In genomic region chr11:60772666-60773065, GRCh38 we compare ENCODE assay signal across 26 cellular contexts. TPM values are rescaled to one million over a fixed set of nuclear protein-coding genes. Genes with fewer than 3 reads are reported as not detected.
"Had no signal": no experiment of that assay in that cellular context is flagged by ENCODE, and none has a peak within 500 bp of the region (broad histone marks: within the 10 kb centered on the region; RNA-seq: fewer than 3 reads in every experiment).

No MANE protein-coding gene starts in this region.

- H3K4me1 ChIP-seq: parathyroid adenoma, psoas muscle, right lobe of liver, uterus had no signal

- DNase-seq: cortex of kidney; dorsolateral prefrontal cortex; effector CD8-positive, alpha-beta T cell; heart left ventricle; hippocampal formation; kidney glomerular epithelial cell; natural killer cell; occipital lobe; psoas muscle; retina; stimulated activated CD4-positive, alpha-beta T cell treated with anti-CD3 and anti-CD28 coated beads, Interleukin-12 subunit alpha, Interleukin-12 subunit beta, amount 100 ng/mL, for 4 hours; stimulated activated naive CD4-positive, alpha-beta T cell treated with Interleukin-2 at 50 U/mL for 16 hours; thyroid gland; uterus had no signal

- H3K36me3 ChIP-seq: heart left ventricle, right lobe of liver, suprapubic skin, thyroid gland, uterus had no signal

- H3K79me2 ChIP-seq: parathyroid adenoma had no signal

- H3K36me3 Mint-ChIP-seq: natural killer cell, type B pancreatic cell had no signal

- H2AFZ ChIP-seq: parathyroid adenoma had no signal

- H3K9ac ChIP-seq: parathyroid adenoma had no signal

- H3K4me1 Mint-ChIP-seq: natural killer cell had no signal

- H3K27me3 ChIP-seq: right lobe of liver, suprapubic skin, thyroid gland, uterus had no signal

- H3K4me3 ChIP-seq: dorsolateral prefrontal cortex, heart left ventricle, psoas muscle, right lobe of liver, suprapubic skin, thyroid gland, uterus had no signal

- H3K9me3 Mint-ChIP-seq: natural killer cell, neural crest cell, type B pancreatic cell had no signal

- H3K27ac ChIP-seq: dorsolateral prefrontal cortex, heart left ventricle, parathyroid adenoma, psoas muscle, right lobe of liver, suprapubic skin, thyroid gland, uterus had no signal

- H3K9me3 ChIP-seq: heart left ventricle, psoas muscle, right lobe of liver, suprapubic skin, thyroid gland, uterus had no signal

- ATAC-seq: heart left ventricle, natural killer cell, psoas muscle, right lobe of liver had no signal

- H3K27ac Mint-ChIP-seq: natural killer cell, type B pancreatic cell had no signal

- H3K4me3 Mint-ChIP-seq: natural killer cell, neural crest cell, type B pancreatic cell had no signal

RNA-seq across cellular contexts. Expression of gene MS4A10, which starts 12.5 kb away (rescaled TPM):
- total RNA-seq: fibroblast of lung, frontal cortex, glomerular endothelial cell, heart left ventricle, liver, mucosa of gallbladder, myocyte, natural killer cell, neural crest cell, occipital lobe, psoas muscle, right lobe of liver, skeletal muscle tissue, suprapubic skin, thyroid gland, uterus had no signal

RNA-seq across cellular contexts. Expression of gene MS4A15, which starts 16.0 kb away (rescaled TPM):
- total RNA-seq: fibroblast of lung, frontal cortex, glomerular endothelial cell, heart left ventricle, liver, mucosa of gallbladder, myocyte, natural killer cell, neural crest cell, occipital lobe, psoas muscle, right lobe of liver, skeletal muscle tissue, suprapubic skin, thyroid gland, uterus had no signal

RNA-seq across cellular contexts. Expression of gene MS4A18, which starts 48.1 kb away (rescaled TPM):
- total RNA-seq: dorsolateral prefrontal cortex, fibroblast of lung, frontal cortex, glomerular endothelial cell, heart left ventricle, liver, mucosa of gallbladder, myocyte, natural killer cell, neural crest cell, occipital lobe, psoas muscle, right lobe of liver, skeletal muscle tissue, suprapubic skin, thyroid gland, uterus had no signal
